In genomic region chr12:27555316-27555715, GRCh38 we compare ENCODE assay signal across 9 cellular contexts. TPM values are rescaled to one million over a fixed set of nuclear protein-coding genes. Genes with fewer than 3 reads are reported as not detected.
DNase-seq lines count a peak whose midpoint lies in the region; ATAC-seq and TF ChIP-seq lines count a peak whose summit lies in the region.
"Had no signal": no experiment of that assay in that cellular context is flagged by ENCODE, and none has a peak within 500 bp of the region (broad histone marks: within the 10 kb centered on the region; RNA-seq: fewer than 3 reads in every experiment).

No MANE protein-coding gene starts in this region.

- H3K4me3 ChIP-seq in right cardiac atrium (ENCODE audit: low read length) (peak overlapping the region; percentile 41), ovary (peak overlapping the region; percentile 1)
- no peak overlapping the region for H3K4me3 ChIP-seq in effector memory CD4-positive, alpha-beta T cell (ENCODE audit: insufficient read depth, low read depth, low read length, poor library complexity, severe bottlenecking)

- TF ChIP-seq CTCF in ovary (IDR thresholded peaks at IDR 0.05) = no peak

- TF ChIP-seq POLR2A in ovary (IDR thresholded peaks at IDR 0.05) = no peak

- WGBS in right cardiac atrium = 32% methylated on average over 5 of the region's 5 CpGs
- WGBS in ovary, 3 donors = 4 to 7% (median 6%) methylated on average over 5 of the region's 5 CpGs

- no peak for ATAC-seq in right cardiac atrium
- ATAC-seq in Right ventricle myocardium superior (ENCODE audit: poor library complexity) = no peak
- ATAC-seq in GM19455 (IDR thresholded peaks at IDR 0.05; ENCODE audit: unreplicated experiment) = no peak
- ATAC-seq in left lobe of liver = no peak

- no peak overlapping the region for H3K27ac ChIP-seq in right cardiac atrium (ENCODE audit: low read length)
- peak overlapping the region; percentile 74 for H3K27ac ChIP-seq in epithelial cell of prostate
- H3K27ac ChIP-seq in ovary = peak overlapping the region; percentile 32 to 84
- H3K27ac ChIP-seq in effector memory CD4-positive, alpha-beta T cell (ENCODE audit: insufficient read depth, low read length, poor library complexity, severe bottlenecking) = no peak overlapping the region

- no peaks in the 10 kb centered on the region for H3K36me3 ChIP-seq in ovary
- H3K36me3 ChIP-seq in effector memory CD4-positive, alpha-beta T cell (ENCODE audit: control insufficient read depth, insufficient read depth, low read length) = no peaks in the 10 kb centered on the region

- peaks cover 16% of the 10 kb centered on the region for H3K4me1 ChIP-seq in right cardiac atrium (ENCODE audit: control insufficient read depth, insufficient read depth, low read length)
- H3K4me1 ChIP-seq in ovary (ENCODE audit: insufficient read depth) = peaks cover 29% of the 10 kb centered on the region
- no peaks in the 10 kb centered on the region for H3K4me1 ChIP-seq in effector memory CD4-positive, alpha-beta T cell (ENCODE audit: control insufficient read depth, insufficient read depth, low read length, poor library complexity, severe bottlenecking)

- TF ChIP-seq EP300 in ovary (IDR thresholded peaks at IDR 0.05) = no peak

- H3K9me3 ChIP-seq in right cardiac atrium (ENCODE audit: control insufficient read depth, low read length) = no peaks in the 10 kb centered on the region
- no peaks in the 10 kb centered on the region for H3K9me3 ChIP-seq in ovary
- H3K9me3 ChIP-seq in effector memory CD4-positive, alpha-beta T cell (ENCODE audit: control insufficient read depth, low read length) = no peaks in the 10 kb centered on the region

- intact Hi-C loops in right cardiac atrium (cut with DNase I) = no loop called here
- intact Hi-C loops in Right ventricle myocardium superior (cut with DNase I) = no loop called here
- intact Hi-C loops in ovary (cut with DNase I) = no loop called here

- H3K27me3 ChIP-seq in right cardiac atrium (ENCODE audit: control insufficient read depth, insufficient read depth) (no peaks in the 10 kb centered on the region), ovary (no peaks in the 10 kb centered on the region)
- H3K27me3 ChIP-seq in effector memory CD4-positive, alpha-beta T cell (replicated peaks; ENCODE audit: control insufficient read depth, insufficient read depth, low read length, poor library complexity, severe bottlenecking) = no peaks in the 10 kb centered on the region

- DNase-seq in right cardiac atrium (no peak), Right ventricle myocardium superior (no peak), epithelial cell of prostate (ENCODE audit: low read depth, low spot score) (no peak), ovary (no peak), hepatic stellate cell (ENCODE audit: low spot score) (no peak), left lobe of liver (ENCODE audit: low spot score) (no peak)
- no peak for DNase-seq in effector memory CD4-positive, alpha-beta T cell
- DNase-seq: cortex of kidney had no signal

RNA-seq across cellular contexts. Expression of gene PPFIBP1, which starts 31.3 kb away (rescaled TPM):
- total RNA-seq in right cardiac atrium = 100 to 1,000 TPM in 2 of 4 donors, 10 to 100 TPM in 2; 72.4 to 176 (median 94.8) TPM
- 26.4 TPM for polyA plus RNA-seq in right cardiac atrium
- total RNA-seq in Right ventricle myocardium superior = 292 TPM
- total RNA-seq in ovary = 100 to 1,000 TPM; 105 to 216 (median 162) TPM
- 10 to 100 TPM; 61.3 to 93.9 TPM for polyA plus RNA-seq in ovary
- total RNA-seq in left lobe of liver = 34.9 TPM

Comparison
In these comparisons a context has a peak if more than half of its experiments do, and no peak if none do; other contexts are left out.
1. H3K27ac ChIP-seq: peak in epithelial cell of prostate (single experiment) and ovary (2 of 2); none in right cardiac atrium (single experiment) and effector memory CD4-positive, alpha-beta T cell (single experiment).